In genomic region chr21:38921511-38922215, GRCh38 we compare ENCODE assay signal across 14 cellular contexts.
DNase-seq lines count a peak whose midpoint lies in the region; ATAC-seq, FAIRE-seq and TF ChIP-seq lines count a peak whose summit lies in the region.
"Had no signal": no experiment of that assay in that cellular context is flagged by ENCODE, and none has a peak within 500 bp of the region (broad histone marks: within the 10 kb centered on the region; RNA-seq: fewer than 3 reads in every experiment).

No MANE protein-coding gene starts in this region.

- H3K79me2 ChIP-seq in astrocyte (ENCODE audit: insufficient read depth, low read length): no peaks in the 10 kb centered on the region
- no peaks in the 10 kb centered on the region for H3K79me2 ChIP-seq in hepatocyte
- no peaks in the 10 kb centered on the region for H3K79me2 ChIP-seq in SK-N-SH (ENCODE audit: insufficient read depth)

- H3F3A ChIP-seq in SK-N-SH (replicated peaks; ENCODE audit: insufficient read depth): peaks cover 6% of the 10 kb centered on the region

- H4K20me1 ChIP-seq in astrocyte (ENCODE audit: insufficient read depth, low read length) (no peaks in the 10 kb centered on the region), hepatocyte (ENCODE audit: insufficient read depth, poor library complexity, severe bottlenecking) (no peaks in the 10 kb centered on the region), SK-N-SH (ENCODE audit: insufficient read depth) (no peaks in the 10 kb centered on the region)
- H4K20me1 ChIP-seq: BLaER1 had no signal

- H3K9me3 ChIP-seq in astrocyte (ENCODE audit: insufficient read depth, low read depth, low read length) (no peaks in the 10 kb centered on the region), hepatocyte (ENCODE audit: low read depth) (no peaks in the 10 kb centered on the region), small intestine (ENCODE audit: control insufficient read depth, low read depth) (no peaks in the 10 kb centered on the region), SK-N-SH (no peaks in the 10 kb centered on the region)
- H3K9me3 ChIP-seq: adrenal gland, BLaER1 had no signal

- H3K27ac ChIP-seq in astrocyte (ENCODE audit: low read depth, low read length) (no peak overlapping the region), hepatocyte (peak overlapping the region; percentile 78), small intestine (ENCODE audit: low read depth in 1 of 2, low read length in 1 of 2) (peak overlapping the region in 1 of 2 donors; percentile 78), SK-N-SH (ENCODE audit: low read depth in 2 of 2, low read length in 1 of 2) (peak overlapping the region in 1 of 2 experiments; percentile 51; a peak in 1 of 4 replicates)
- H3K27ac ChIP-seq: BLaER1 had no signal

- H3K9ac ChIP-seq in astrocyte (ENCODE audit: low read length): no peak overlapping the region
- H3K9ac ChIP-seq in SK-N-SH: no peak overlapping the region
- H3K9ac ChIP-seq: BLaER1 had no signal

- H3K4me3 Mint-ChIP-seq in astrocyte (ENCODE audit: unreplicated experiment): no peak overlapping the region
- H3K4me3 Mint-ChIP-seq: endodermal cell had no signal

- H3K4me2 ChIP-seq in astrocyte (ENCODE audit: low read length) (peak overlapping the region; percentile 72), hepatocyte (no peak overlapping the region), SK-N-SH (no peak overlapping the region)
- H3K4me2 ChIP-seq: BLaER1 had no signal

- TF ChIP-seq EP300 in SK-N-SH (IDR thresholded peaks at IDR 0.05; ENCODE audit: borderline replicate concordance in 1 of 2, low read depth in 1 of 2, low read length in 1 of 2): no peak

- H3K4me1 ChIP-seq in astrocyte (ENCODE audit: insufficient read depth, low read length) (peaks cover 22% of the 10 kb centered on the region), hepatocyte (ENCODE audit: insufficient read depth) (peaks cover 38% of the 10 kb centered on the region), small intestine (ENCODE audit: control insufficient read depth in 2 of 2, insufficient read depth in 1 of 2, low read depth in 1 of 2, low read length in 1 of 2) (peaks cover 0 to 21% of the 10 kb centered on the region in 2 donors), SK-N-SH (ENCODE audit: control insufficient read depth in 1 of 2, insufficient read depth in 2 of 2, low read depth in 1 of 2, low read length in 1 of 2) (peaks cover 0 to 12% of the 10 kb centered on the region in 2 experiments; a peak in 3 of 4 replicates)

- TF ChIP-seq POLR2A in GM18505 (IDR thresholded peaks at IDR 0.05; ENCODE audit: borderline replicate concordance, extremely low read depth, insufficient read depth, insufficient read length): no peak

- H3K36me3 Mint-ChIP-seq in astrocyte (ENCODE audit: low read depth, unreplicated experiment): no peaks in the 10 kb centered on the region

- no peaks in the 10 kb centered on the region for H3K9me3 Mint-ChIP-seq in astrocyte (ENCODE audit: unreplicated experiment)
- H3K9me3 Mint-ChIP-seq: endodermal cell had no signal

- H3K27me3 Mint-ChIP-seq in astrocyte (ENCODE audit: low read depth, unreplicated experiment): peaks cover 13% of the 10 kb centered on the region

- CTCF ChIA-PET in SK-N-SH (lab: Yijun Ruan, JAX): no interaction called here

- peak; percentile 19 for DNase-seq in HCEC 1CT
- no peak for DNase-seq in astrocyte (ENCODE audit: low read depth)
- DNase-seq in hepatocyte (ENCODE audit: low spot score): no peak
- DNase-seq in small intestine: peak; percentile 77
- no peak for DNase-seq in SK-N-SH
- DNase-seq: adrenal gland, MM.1S, NCI-H446, Right ventricle myocardium superior had no signal

- H3K9me2 ChIP-seq in hepatocyte (replicated peaks; ENCODE audit: insufficient read depth): no peaks in the 10 kb centered on the region
- no peaks in the 10 kb centered on the region for H3K9me2 ChIP-seq in SK-N-SH

- no peaks in the 10 kb centered on the region for H3K36me3 ChIP-seq in astrocyte (ENCODE audit: insufficient read depth, low read length)
- H3K36me3 ChIP-seq in hepatocyte (replicated peaks; ENCODE audit: insufficient read depth, low read depth): no peaks in the 10 kb centered on the region
- H3K36me3 ChIP-seq in small intestine (ENCODE audit: control insufficient read depth in 2 of 2, insufficient read depth in 2 of 2, low read length in 2 of 2): no peaks in the 10 kb centered on the region
- H3K36me3 ChIP-seq in SK-N-SH (replicated peaks in 1 of 2; ENCODE audit: control insufficient read depth in 1 of 2, insufficient read depth in 2 of 2, low read length in 1 of 2): no peaks in the 10 kb centered on the region
- H3K36me3 ChIP-seq: adrenal gland, BLaER1 had no signal

- H3K27me3 ChIP-seq in astrocyte (ENCODE audit: insufficient read depth, low read length) (no peaks in the 10 kb centered on the region), hepatocyte (no peaks in the 10 kb centered on the region), small intestine (ENCODE audit: control insufficient read depth in 2 of 2, insufficient read depth in 2 of 2, low read length in 2 of 2) (no peaks in the 10 kb centered on the region), SK-N-SH (ENCODE audit: insufficient read depth) (no peaks in the 10 kb centered on the region)
- H3K27me3 ChIP-seq: adrenal gland, BLaER1 had no signal

- WGBS in hepatocyte (ENCODE audit: low lambda C conversion rate, missing lambda C conversion rate): 60% methylated on average over 5 of the region's 5 CpGs
- WGBS in small intestine, 3 donors: 13 to 52% (median 26%) methylated on average over 5 of the region's 5 CpGs
- WGBS in SK-N-SH (ENCODE audit: low lambda C conversion rate): 69% methylated on average over 5 of the region's 5 CpGs

- FAIRE-seq in astrocyte (lab: Jason Lieb, UNC) (no peak), small intestine (lab: Jason Lieb, UNC) (no peak)

- no peak overlapping the region for H3K27ac Mint-ChIP-seq in astrocyte (ENCODE audit: unreplicated experiment)
- H3K27ac Mint-ChIP-seq: endodermal cell had no signal

- ATAC-seq in GM18511 (IDR thresholded peaks at IDR 0.05; ENCODE audit: unreplicated experiment) (no peak), GM18505 (IDR thresholded peaks at IDR 0.05; ENCODE audit: unreplicated experiment) (no peak), GM18519 (IDR thresholded peaks at IDR 0.05; ENCODE audit: low FRiP score, unreplicated experiment) (no peak)

- TF ChIP-seq RAD21 in SK-N-SH (IDR thresholded peaks at IDR 0.05; ENCODE audit: low read length): no peak

- H2AFZ ChIP-seq in astrocyte (ENCODE audit: low read depth, low read length) (no peak overlapping the region), hepatocyte (no peak overlapping the region), SK-N-SH (ENCODE audit: low read depth) (no peak overlapping the region)

- peaks cover 23% of the 10 kb centered on the region for H3K4me1 Mint-ChIP-seq in astrocyte (ENCODE audit: low read depth, unreplicated experiment)

- no peak for TF ChIP-seq CTCF in astrocyte (IDR thresholded peaks at IDR 0.05; ENCODE audit: insufficient read depth, low read depth, low read length)
- no peak for TF ChIP-seq CTCF in hepatocyte (IDR thresholded peaks at IDR 0.05; ENCODE audit: poor library complexity)
- TF ChIP-seq CTCF in SK-N-SH (IDR thresholded peaks at IDR 0.05): no peak

- POLR2A ChIA-PET in SK-N-SH (lab: Yijun Ruan, JAX): no interaction called here

- no peak overlapping the region for H3K4me3 ChIP-seq in astrocyte (ENCODE audit: insufficient read depth, low read depth, low read length)
- H3K4me3 ChIP-seq in hepatocyte: no peak overlapping the region
- H3K4me3 ChIP-seq in small intestine (ENCODE audit: low read depth in 1 of 2, low read length in 2 of 2): no peak overlapping the region
- H3K4me3 ChIP-seq in SK-N-SH (ENCODE audit: low read depth in 2 of 2, low read length in 1 of 2): no peak overlapping the region
- H3K4me3 ChIP-seq: adrenal gland, BLaER1 had no signal

TF ChIP-seq in SK-N-SH, 30 proteins besides CTCF, POLR2A, EP300 and RAD21:
- TF ChIP-seq TAF1 (IDR thresholded peaks at IDR 0.05; ENCODE audit: borderline replicate concordance, low read depth, low read length) (no peak), TCF12 (IDR thresholded peaks at IDR 0.05) (no peak)

Comparison
In these comparisons a context has a peak if more than half of its experiments do, and no peak if none do; other contexts are left out.
1. DNase-seq: peak in HCEC 1CT (single experiment) and small intestine (single experiment); none in astrocyte (single experiment), hepatocyte (single experiment) and SK-N-SH (single experiment).